15 cellular contexts compared by ENCODE assay signal in genomic region chr2:16121986-16122390, GRCh38.
DNase-seq lines count a peak whose midpoint lies in the region; TF ChIP-seq lines count a peak whose summit lies in the region.
"Had no signal": no experiment of that assay in that cellular context is flagged by ENCODE, and none has a peak within 500 bp of the region (broad histone marks: within the 10 kb centered on the region; RNA-seq: fewer than 3 reads in every experiment).

No MANE protein-coding gene starts in this region.

- intact Hi-C loops in esophagus muscularis mucosa (cut with DNase I): no loop called here
- intact Hi-C loops in stomach (cut with DNase I; ENCODE audit: low total_unique reads): no loop called here

- no peaks in the 10 kb centered on the region for H3K4me1 ChIP-seq in esophagus muscularis mucosa
- peaks cover 0 to 14% (median 0%) of the 10 kb centered on the region in 4 donors for H3K4me1 ChIP-seq in stomach

- H3K36me3 ChIP-seq in esophagus muscularis mucosa: no peaks in the 10 kb centered on the region
- no peaks in the 10 kb centered on the region for H3K36me3 ChIP-seq in stomach
- H3K36me3 ChIP-seq: BLaER1 treated with 17β-estradiol and CSF1 and Interleukin-3, amounts not matched to agents 10 nM and 100 nM had no signal

- TF ChIP-seq CTCF in esophagus muscularis mucosa (IDR thresholded peaks at IDR 0.05): no peak
- no peak for TF ChIP-seq CTCF in stomach (IDR thresholded peaks at IDR 0.05)

- DNase-seq in SK-N-DZ (ENCODE audit: low spot score) (peak; percentile 97), esophagus muscularis mucosa (ENCODE audit: extremely low spot score) (peak; percentile 3), NCI-H510A treated with DMSO at 0.1 percent for 48 hours (lab: John Stamatoyannopoulos, UW) (no peak), stomach (no peak), NCI-H2081 treated with DMSO at 0.1 percent for 48 hours (lab: John Stamatoyannopoulos, UW) (no peak)
- DNase-seq: 8988T; ACHN; Caco-2; Calu3; CD4-positive, alpha-beta T cell; CD8-positive, alpha-beta T cell; DMS79 treated with DMSO at 0.1 percent for 48 hours; GF-D8 had no signal

- WGBS in esophagus muscularis mucosa: 95% methylated on average over 4 of the region's 4 CpGs
- WGBS in stomach, 5 donors: 92 to 97% (median 97%) methylated on average over 4 of the region's 4 CpGs

- TF ChIP-seq EP300 in esophagus muscularis mucosa (IDR thresholded peaks at IDR 0.05) (no peak), stomach (IDR thresholded peaks at IDR 0.05) (no peak)

- H3K4me3 ChIP-seq in esophagus muscularis mucosa: no peak overlapping the region
- H3K4me3 ChIP-seq in stomach: no peak overlapping the region
- H3K4me3 ChIP-seq: BLaER1 treated with 17β-estradiol and CSF1 and Interleukin-3, amounts not matched to agents 10 nM and 100 nM had no signal

- TF ChIP-seq POLR2A in esophagus muscularis mucosa (IDR thresholded peaks at IDR 0.05; ENCODE audit: low read depth) (no peak), stomach (IDR thresholded peaks at IDR 0.05) (no peak)

- H3K27ac ChIP-seq in esophagus muscularis mucosa (replicated peaks in 1 of 4) (no peak overlapping the region), stomach (no peak overlapping the region)
- H3K27ac ChIP-seq: BLaER1 treated with 17β-estradiol and CSF1 and Interleukin-3, amounts not matched to agents 10 nM and 100 nM; C4-2B had no signal

- H3K9me3 ChIP-seq in esophagus muscularis mucosa (no peaks in the 10 kb centered on the region), stomach (no peaks in the 10 kb centered on the region)
- H3K9me3 ChIP-seq: Caco-2 had no signal

- H3K27me3 ChIP-seq in esophagus muscularis mucosa: peaks cover 0 to 3% (median 0%) of the 10 kb centered on the region in 4 donors
- H3K27me3 ChIP-seq in stomach: no peaks in the 10 kb centered on the region
- H3K27me3 ChIP-seq: BLaER1 treated with 17β-estradiol and CSF1 and Interleukin-3, amounts not matched to agents 10 nM and 100 nM had no signal

Comparison
In these comparisons a context has a peak if more than half of its experiments do, and no peak if none do; other contexts are left out.
1. DNase-seq: peak in SK-N-DZ (single experiment) and esophagus muscularis mucosa (single experiment); none in NCI-H510A treated with DMSO at 0.1 percent for 48 hours (single experiment), stomach (single experiment) and NCI-H2081 treated with DMSO at 0.1 percent for 48 hours (single experiment).